8 cellular contexts compared by ENCODE assay signal in the genomic region with DNA sequence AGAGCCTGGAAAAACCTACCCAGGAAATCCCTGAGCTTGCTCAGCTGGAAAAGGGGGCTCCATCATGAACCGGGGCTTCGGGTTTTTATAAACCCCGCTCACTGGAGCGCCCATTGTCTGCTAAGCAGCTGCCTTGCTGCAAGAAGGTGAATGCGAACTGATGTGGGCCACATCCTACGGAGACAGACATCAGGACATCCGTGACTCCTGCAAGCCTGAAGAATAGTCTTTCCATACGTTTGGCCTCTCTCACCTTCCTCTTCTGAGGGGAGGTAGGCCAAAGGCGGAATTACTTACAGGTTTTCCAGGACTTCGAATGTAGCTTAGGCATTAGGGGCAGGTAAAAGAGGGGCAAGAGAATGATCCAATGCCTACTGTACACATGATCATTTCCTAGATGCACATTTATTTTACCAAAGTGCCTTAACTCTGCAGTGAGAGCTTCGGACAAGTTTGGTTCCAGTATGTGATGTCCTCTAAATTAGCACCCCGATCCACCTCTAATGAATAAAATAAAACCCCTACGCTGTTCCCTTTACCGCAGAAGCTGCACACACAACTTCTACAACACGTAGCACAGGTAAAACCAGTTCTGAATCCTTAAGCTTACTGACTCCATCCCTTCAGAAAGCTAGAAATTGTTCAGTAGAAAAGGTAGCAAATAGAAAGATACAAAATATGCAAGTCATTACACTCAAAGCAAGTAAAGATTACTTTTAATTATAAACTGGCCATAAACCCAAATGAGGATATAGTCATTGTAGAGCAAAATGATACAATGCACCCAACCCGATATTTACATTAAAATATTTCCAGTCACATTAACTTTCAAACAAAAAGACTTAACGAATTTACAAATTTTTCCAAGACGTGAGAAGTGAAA. TPM values are rescaled to one million over a fixed set of nuclear protein-coding genes. Genes with fewer than 3 reads are reported as not detected.
DNase-seq lines count a peak whose midpoint lies in the region; ATAC-seq lines count a peak whose summit lies in the region.

No MANE protein-coding gene starts in this region.

- intact Hi-C loops in activated CD4-positive, alpha-beta memory T cell treated with anti-CD3 and anti-CD28 coated beads for 36 hours (cut with micrococcal nuclease) = loop anchor here (1.0 to 2.0 kb wide), 4 partner anchors 121 to 197 kb away; no protein-coding TSS in a partner anchor

- no peak overlapping the region for H3K27ac Mint-ChIP-seq in activated CD4-positive, alpha-beta T cell treated with anti-CD3 and anti-CD28 coated beads, Interleukin-2, amount 10 ng/mL, durations not matched to agents 7 days and 5 days
- H3K27ac Mint-ChIP-seq in activated CD4-positive, alpha-beta memory T cell treated with anti-CD3 and anti-CD28 coated beads for 36 hours = no peak overlapping the region
- H3K27ac Mint-ChIP-seq in stimulated activated naive CD8-positive, alpha-beta T cell treated with anti-CD3 and anti-CD28 coated beads, Interleukin-15, amount 100 ng/mL, for 72 hours = peak overlapping the region in 1 of 2 donors; percentile 92

- peak; percentile 8 for ATAC-seq in stimulated activated naive CD8-positive, alpha-beta T cell treated with anti-CD3 and anti-CD28 coated beads, Interleukin-15, amount 100 ng/mL, for 72 hours
- no peak for ATAC-seq in GM18519 (IDR thresholded peaks at IDR 0.05; ENCODE audit: low FRiP score, unreplicated experiment)

- peaks cover 5% of the 10 kb centered on the region for H3K36me3 Mint-ChIP-seq in activated CD4-positive, alpha-beta T cell treated with anti-CD3 and anti-CD28 coated beads, Interleukin-2, amount 10 ng/mL, durations not matched to agents 7 days and 5 days (ENCODE audit: low read depth)
- H3K36me3 Mint-ChIP-seq in activated CD4-positive, alpha-beta memory T cell treated with anti-CD3 and anti-CD28 coated beads for 36 hours = peaks cover 5% of the 10 kb centered on the region

- peak overlapping the region; percentile 75 for H3K4me3 Mint-ChIP-seq in activated CD4-positive, alpha-beta T cell treated with anti-CD3 and anti-CD28 coated beads, Interleukin-2, amount 10 ng/mL, durations not matched to agents 7 days and 5 days
- peak overlapping the region; percentile 64 for H3K4me3 Mint-ChIP-seq in activated CD4-positive, alpha-beta memory T cell treated with anti-CD3 and anti-CD28 coated beads for 36 hours
- peak overlapping the region; percentile 86 to 88 for H3K4me3 Mint-ChIP-seq in stimulated activated naive CD8-positive, alpha-beta T cell treated with anti-CD3 and anti-CD28 coated beads, Interleukin-15, amount 100 ng/mL, for 72 hours

- CTCF ChIA-PET in activated CD4-positive, alpha-beta T cell treated with anti-CD3 and anti-CD28 coated beads, Interleukin-2, amount 10 ng/mL, durations not matched to agents 7 days and 5 days (lab: Charles Lee) = interaction anchor here (0.9 to 4.6 kb wide), 17 partner anchors 9 to 167 kb away, joined by 3 to 50 read pairs (median 4); partner anchors contain the start of genes CELSR2, GPR61 and PSRC1
- CTCF ChIA-PET in activated CD4-positive, alpha-beta memory T cell treated with anti-CD3 and anti-CD28 coated beads for 36 hours (lab: Charles Lee) = interaction anchor here (0.6 to 8.6 kb wide), 33 partner anchors 8 to 557 kb away, joined by 3 to 205 read pairs (median 4); partner anchors contain the start of genes CELSR2, PSRC1 and SARS1

- no peaks in the 10 kb centered on the region for H3K9me3 Mint-ChIP-seq in activated CD4-positive, alpha-beta T cell treated with anti-CD3 and anti-CD28 coated beads, Interleukin-2, amount 10 ng/mL, durations not matched to agents 7 days and 5 days
- no peaks in the 10 kb centered on the region for H3K9me3 Mint-ChIP-seq in activated CD4-positive, alpha-beta memory T cell treated with anti-CD3 and anti-CD28 coated beads for 36 hours
- H3K9me3 Mint-ChIP-seq in stimulated activated naive CD8-positive, alpha-beta T cell treated with anti-CD3 and anti-CD28 coated beads, Interleukin-15, amount 100 ng/mL, for 72 hours = no peaks in the 10 kb centered on the region

- H3K4me1 Mint-ChIP-seq in activated CD4-positive, alpha-beta T cell treated with anti-CD3 and anti-CD28 coated beads, Interleukin-2, amount 10 ng/mL, durations not matched to agents 7 days and 5 days = peaks cover 8% of the 10 kb centered on the region
- H3K4me1 Mint-ChIP-seq in activated CD4-positive, alpha-beta memory T cell treated with anti-CD3 and anti-CD28 coated beads for 36 hours (ENCODE audit: low read depth) = peaks cover 7% of the 10 kb centered on the region
- H3K4me1 Mint-ChIP-seq in stimulated activated naive CD8-positive, alpha-beta T cell treated with anti-CD3 and anti-CD28 coated beads, Interleukin-15, amount 100 ng/mL, for 72 hours = peaks cover 25% of the 10 kb centered on the region

- H3K27me3 Mint-ChIP-seq in activated CD4-positive, alpha-beta T cell treated with anti-CD3 and anti-CD28 coated beads, Interleukin-2, amount 10 ng/mL, durations not matched to agents 7 days and 5 days = peaks cover 36% of the 10 kb centered on the region
- H3K27me3 Mint-ChIP-seq in activated CD4-positive, alpha-beta memory T cell treated with anti-CD3 and anti-CD28 coated beads for 36 hours = peaks cover 36% of the 10 kb centered on the region
- peaks cover 29% of the 10 kb centered on the region for H3K27me3 Mint-ChIP-seq in stimulated activated naive CD8-positive, alpha-beta T cell treated with anti-CD3 and anti-CD28 coated beads, Interleukin-15, amount 100 ng/mL, for 72 hours

- DNase-seq in activated CD4-positive, alpha-beta T cell treated with anti-CD3 and anti-CD28 coated beads, Interleukin-2, amount 10 ng/mL, durations not matched to agents 7 days and 5 days = no peak
- no peak for DNase-seq in activated CD4-positive, alpha-beta T cell treated with anti-CD3 and anti-CD28 coated beads, Interleukin-2, amount 50 U/mL, for 1 hour
- DNase-seq in activated CD4-positive, alpha-beta memory T cell treated with anti-CD3 and anti-CD28 coated beads for 36 hours = no peak
- DNase-seq in stimulated activated naive CD8-positive, alpha-beta T cell treated with anti-CD3 and anti-CD28 coated beads, Interleukin-15, amount 100 ng/mL, for 72 hours = peak in 1 of 2 donors; percentile 12
- no peak for DNase-seq in stimulated activated CD8-positive, alpha-beta memory T cell treated with anti-CD3 and anti-CD28 coated beads, Interleukin-4, amount 100 ng/mL, for 48 hours
- no peak for DNase-seq in NCI-H2029 (lab: John Stamatoyannopoulos, UW)

- no peaks in the 10 kb centered on the region for H3K9me3 ChIP-seq in iPS-18c (ENCODE audit: control insufficient read depth, insufficient read depth, low read length)

- H3K4me3 ChIP-seq in iPS-18c (ENCODE audit: insufficient read depth, low read depth, low read length) = peak overlapping the region; percentile 38

- POLR2A ChIA-PET in activated CD4-positive, alpha-beta T cell treated with anti-CD3 and anti-CD28 coated beads, Interleukin-2, amount 10 ng/mL, durations not matched to agents 7 days and 5 days (lab: Charles Lee) = interaction anchor here (0.6 to 1.5 kb wide), 2 partner anchors 121 to 198 kb away, joined by 3 to 7 read pairs; no protein-coding TSS in a partner anchor
- POLR2A ChIA-PET in activated CD4-positive, alpha-beta memory T cell treated with anti-CD3 and anti-CD28 coated beads for 36 hours (lab: Charles Lee) = interaction anchor here (0.7 to 1.6 kb wide), 3 partner anchors 80 to 120 kb away, joined by 3 to 6 read pairs (median 3); partner anchors contain the start of gene PSRC1

RNA-seq across cellular contexts. Expression of gene SORT1, which starts 0.9 kb away (rescaled TPM):
- 1 to 10 TPM; 1.5 to 1.9 TPM for total RNA-seq in activated CD4-positive, alpha-beta T cell treated with anti-CD3 and anti-CD28 coated beads, Interleukin-2, amount 10 ng/mL, durations not matched to agents 7 days and 5 days
- under 1 TPM; 0.31 to 0.51 TPM for total RNA-seq in activated CD4-positive, alpha-beta memory T cell treated with anti-CD3 and anti-CD28 coated beads for 36 hours

RNA-seq across cellular contexts. Expression of gene PSMA5, which starts 27.7 kb away (rescaled TPM):
- 100 to 1,000 TPM; 157 to 174 TPM for total RNA-seq in activated CD4-positive, alpha-beta T cell treated with anti-CD3 and anti-CD28 coated beads, Interleukin-2, amount 10 ng/mL, durations not matched to agents 7 days and 5 days
- total RNA-seq in activated CD4-positive, alpha-beta memory T cell treated with anti-CD3 and anti-CD28 coated beads for 36 hours = 100 to 1,000 TPM; 217 to 218 TPM
